ENCODE assay signal across 13 cellular contexts in genomic region chr12:106276032-106276728, GRCh38. TPM values are rescaled to one million over a fixed set of nuclear protein-coding genes. Genes with fewer than 3 reads are reported as not detected.
DNase-seq lines count a peak whose midpoint lies in the region; ATAC-seq and TF ChIP-seq lines count a peak whose summit lies in the region.
"Had no signal": no experiment of that assay in that cellular context is flagged by ENCODE, and none has a peak within 500 bp of the region (broad histone marks: within the 10 kb centered on the region; RNA-seq: fewer than 3 reads in every experiment).

No MANE protein-coding gene starts in this region.

- H3K79me2 ChIP-seq in hepatocyte, result no peaks in the 10 kb centered on the region

- H3K27me3 ChIP-seq in psoas muscle (ENCODE audit: insufficient read depth in 3 of 3, low read length in 2 of 3) (no peaks in the 10 kb centered on the region), hepatocyte (no peaks in the 10 kb centered on the region), gastroesophageal sphincter (no peaks in the 10 kb centered on the region)

- H3K4me1 ChIP-seq in psoas muscle (peaks cover 6% of the 10 kb centered on the region), hepatocyte (ENCODE audit: insufficient read depth) (peaks cover 48% of the 10 kb centered on the region), gastroesophageal sphincter (no peaks in the 10 kb centered on the region)

- H3K9me2 ChIP-seq in hepatocyte (replicated peaks; ENCODE audit: insufficient read depth), result no peaks in the 10 kb centered on the region

- H3K4me3 ChIP-seq in psoas muscle (no peak overlapping the region), hepatocyte (no peak overlapping the region), gastroesophageal sphincter (no peak overlapping the region)

- intact Hi-C loops in psoas muscle (cut with DNase I), result no loop called here

- H3K27ac ChIP-seq in psoas muscle, result no peak overlapping the region
- H3K27ac ChIP-seq in hepatocyte, result no peak overlapping the region
- no peak overlapping the region for H3K27ac ChIP-seq in gastroesophageal sphincter

- TF ChIP-seq POLR2A in gastroesophageal sphincter (IDR thresholded peaks at IDR 0.05), result no peak

- H3K9me3 ChIP-seq in psoas muscle (no peaks in the 10 kb centered on the region), hepatocyte (ENCODE audit: low read depth) (no peaks in the 10 kb centered on the region), gastroesophageal sphincter (no peaks in the 10 kb centered on the region)

- 94% methylated on average over 4 of the region's 4 CpGs for WGBS in psoas muscle, 3 donors
- WGBS in hepatocyte (ENCODE audit: low lambda C conversion rate, missing lambda C conversion rate), result 95% methylated on average over 4 of the region's 4 CpGs
- WGBS in gastroesophageal sphincter (ENCODE audit: low coverage in 1 of 2), 2 donors, result 74 to 89% methylated on average over 4 of the region's 4 CpGs

- no peaks in the 10 kb centered on the region for H3K36me3 ChIP-seq in psoas muscle (ENCODE audit: insufficient read depth in 1 of 2, low read depth in 1 of 2)
- no peaks in the 10 kb centered on the region for H3K36me3 ChIP-seq in hepatocyte (replicated peaks; ENCODE audit: insufficient read depth, low read depth)
- H3K36me3 ChIP-seq in gastroesophageal sphincter, result no peaks in the 10 kb centered on the region

- H2AFZ ChIP-seq in hepatocyte, result no peak overlapping the region

- H4K20me1 ChIP-seq in hepatocyte (ENCODE audit: insufficient read depth, poor library complexity, severe bottlenecking), result no peaks in the 10 kb centered on the region

- H3K4me2 ChIP-seq in hepatocyte, result no peak overlapping the region

- DNase-seq in NOMO-1 treated with DMSO at 0.1 percent for 48 hours (lab: John Stamatoyannopoulos, UW; ENCODE audit: unreplicated experiment) (peak; percentile 51), psoas muscle (no peak), hepatocyte (ENCODE audit: low spot score) (no peak)
- DNase-seq in activated naive CD4-positive, alpha-beta T cell treated with anti-CD3 and anti-CD28 coated beads, Interleukin-2, amount 50 U/mL, for 16 hours, result no peak
- DNase-seq: activated naive CD4-positive, alpha-beta T cell treated with Interleukin-2 at 50 U/mL for 16 hours; CD4-positive, alpha-beta memory T cell; left ventricle myocardium superior; NCI-H2171 had no signal

- TF ChIP-seq CTCF in psoas muscle (IDR thresholded peaks at IDR 0.05), result no peak
- no peak for TF ChIP-seq CTCF in hepatocyte (IDR thresholded peaks at IDR 0.05; ENCODE audit: poor library complexity)
- no peak for TF ChIP-seq CTCF in gastroesophageal sphincter (IDR thresholded peaks at IDR 0.05)

- no peak for TF ChIP-seq EP300 in gastroesophageal sphincter (IDR thresholded peaks at IDR 0.05)

- ATAC-seq in GM18511 (IDR thresholded peaks at IDR 0.05; ENCODE audit: unreplicated experiment) (peak; percentile 80), GM21390 (IDR thresholded peaks at IDR 0.05; ENCODE audit: unreplicated experiment) (peak; percentile 83), HG03039 (IDR thresholded peaks at IDR 0.05; ENCODE audit: unreplicated experiment) (peak; percentile 66), psoas muscle (no peak), gastroesophageal sphincter (no peak)
- ATAC-seq: left ventricle myocardium superior, Right ventricle myocardium inferior had no signal

RNA-seq across cellular contexts. Expression of gene TCP11L2, which starts 26.4 kb away (rescaled TPM):
- total RNA-seq in psoas muscle, result 10 to 100 TPM; 26.7 to 63.1 (median 39.0) TPM
- polyA plus RNA-seq in psoas muscle, result 10 to 100 TPM in 2 of 3 donors, 1 to 10 TPM in 1; 3.9 to 26.0 (median 15.2) TPM
- total RNA-seq in hepatocyte, result 30.7 and 38.4 TPM in 2 replicates
- 8.5 and 9.6 TPM in 2 replicates for polyA plus RNA-seq in hepatocyte
- 10 to 100 TPM; 35.4 to 59.8 (median 41.5) TPM for total RNA-seq in gastroesophageal sphincter

RNA-seq across cellular contexts. Expression of gene CKAP4, which starts 28.4 kb away (rescaled TPM):
- 10 to 100 TPM; 14.2 to 24.4 (median 19.7) TPM for total RNA-seq in psoas muscle
- polyA plus RNA-seq in psoas muscle, result 10 to 100 TPM in 1 of 3 donors, 1 to 10 TPM in 2; 7.6 to 14.7 (median 8.0) TPM
- total RNA-seq in hepatocyte, result 140 and 151 TPM in 2 replicates
- 258 and 266 TPM in 2 replicates for polyA plus RNA-seq in hepatocyte
- total RNA-seq in gastroesophageal sphincter, result 10 to 100 TPM; 36.3 to 55.4 (median 42.9) TPM

Comparison
In these comparisons a context has a peak if more than half of its experiments do, and no peak if none do; other contexts are left out.
1. ATAC-seq: peak in GM18511 (single experiment), GM21390 (single experiment) and HG03039 (single experiment); none in psoas muscle (0 of 4) and gastroesophageal sphincter (single experiment).